In the genomic region with DNA sequence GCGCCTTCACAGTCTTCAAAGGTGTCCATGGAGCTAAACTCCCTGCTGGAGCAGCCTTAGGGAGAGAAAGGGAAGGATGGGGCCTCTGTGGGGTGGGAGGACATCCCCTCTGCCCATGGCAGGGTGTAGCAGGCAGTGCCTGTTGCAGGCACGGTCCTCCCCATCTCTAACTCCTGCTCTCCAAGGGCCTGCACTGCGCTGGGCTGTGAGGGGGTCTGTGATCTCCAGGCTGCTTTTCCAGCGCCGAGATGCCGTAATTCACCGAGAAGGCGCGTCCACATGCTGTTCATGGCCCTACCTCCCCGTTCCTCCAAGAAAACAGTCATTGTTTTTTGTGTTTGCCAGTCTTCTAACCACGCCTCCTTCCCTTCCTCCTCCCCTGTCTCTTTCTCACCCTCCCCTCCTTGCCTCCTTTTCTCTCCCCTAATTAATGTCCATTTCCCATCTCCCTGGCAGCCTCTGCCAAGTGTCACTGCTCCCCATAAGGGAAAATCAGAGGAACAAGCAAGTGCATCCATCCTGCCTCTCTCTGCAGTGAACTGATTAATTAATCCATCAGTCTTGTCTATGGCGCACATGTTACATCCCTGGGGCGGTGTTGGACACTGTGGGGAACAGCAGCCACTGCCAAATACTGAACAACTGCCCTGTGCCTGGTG, we compare ENCODE assay signal across 12 cellular contexts. TPM values are rescaled to one million over a fixed set of nuclear protein-coding genes. Genes with fewer than 3 reads are reported as not detected.
DNase-seq lines count a peak whose midpoint lies in the region; ATAC-seq and TF ChIP-seq lines count a peak whose summit lies in the region.
"Had no signal": no experiment of that assay in that cellular context is flagged by ENCODE, and none has a peak within 500 bp of the region (broad histone marks: within the 10 kb centered on the region; RNA-seq: fewer than 3 reads in every experiment).

No MANE protein-coding gene starts in this region.

- DNase-seq in COLO829 (ENCODE audit: low spot score) (peak; percentile 38), neural crest cell (ENCODE audit: low read depth, low spot score) (no peak), chondrocyte (ENCODE audit: low spot score) (no peak), T-helper 9 cell (no peak), hepatocyte (ENCODE audit: low spot score) (no peak)
- DNase-seq: DMS153; effector CD4-positive, alpha-beta T cell; NCI-H146 had no signal

- H3K27ac Mint-ChIP-seq in neural crest cell (ENCODE audit: unreplicated experiment) (no peak overlapping the region), chondrocyte (ENCODE audit: unreplicated experiment) (no peak overlapping the region)

- H3K4me3 Mint-ChIP-seq in neural crest cell (peak overlapping the region; percentile 87), chondrocyte (ENCODE audit: unreplicated experiment) (no peak overlapping the region)

- TF ChIP-seq CTCF in neural crest cell (conservative IDR thresholded peaks at IDR 0.05) (no peak), chondrocyte (IDR thresholded peaks at IDR 0.05) (no peak), hepatocyte (IDR thresholded peaks at IDR 0.05; ENCODE audit: poor library complexity) (no peak)

- H3K9me2 ChIP-seq in hepatocyte (replicated peaks; ENCODE audit: insufficient read depth) = no peaks in the 10 kb centered on the region

- H3K4me1 Mint-ChIP-seq in neural crest cell (peaks cover 14% of the 10 kb centered on the region), chondrocyte (ENCODE audit: low read depth) (peaks cover 12% of the 10 kb centered on the region)

- H3K36me3 Mint-ChIP-seq in neural crest cell (ENCODE audit: low read depth) (no peaks in the 10 kb centered on the region), chondrocyte (ENCODE audit: low read depth) (no peaks in the 10 kb centered on the region)

- 52% methylated on average over 13 of the region's 13 CpGs for WGBS in hepatocyte (ENCODE audit: low lambda C conversion rate, missing lambda C conversion rate)

- H3K27me3 Mint-ChIP-seq in neural crest cell (ENCODE audit: low read depth) = peaks cover 40% of the 10 kb centered on the region
- H3K27me3 Mint-ChIP-seq in chondrocyte (ENCODE audit: low read depth) = peaks cover 6% of the 10 kb centered on the region

- H3K4me1 ChIP-seq in HUES6 (ENCODE audit: control insufficient read depth, insufficient read depth, low read length) (peaks cover 12% of the 10 kb centered on the region), hepatocyte (ENCODE audit: insufficient read depth) (no peaks in the 10 kb centered on the region)
- H3K4me1 ChIP-seq: parathyroid adenoma had no signal

- H3K9me3 ChIP-seq in HUES6 (ENCODE audit: control insufficient read depth, insufficient read depth, low read depth, low read length) = no peaks in the 10 kb centered on the region
- no peaks in the 10 kb centered on the region for H3K9me3 ChIP-seq in hepatocyte (ENCODE audit: low read depth)

- ATAC-seq in esophagus mucosa = peak; percentile 12
- no peak for ATAC-seq in GM18873 (IDR thresholded peaks at IDR 0.05; ENCODE audit: low FRiP score, unreplicated experiment)

- H3K4me2 ChIP-seq in hepatocyte = no peak overlapping the region

- H3K27me3 ChIP-seq in HUES6 (ENCODE audit: control insufficient read depth, insufficient read depth, low read length) (peaks cover 49% of the 10 kb centered on the region), hepatocyte (peaks cover 39% of the 10 kb centered on the region)

- no peaks in the 10 kb centered on the region for H3K9me3 Mint-ChIP-seq in neural crest cell
- H3K9me3 Mint-ChIP-seq in chondrocyte (ENCODE audit: low read depth) = no peaks in the 10 kb centered on the region

- H3K36me3 ChIP-seq in HUES6 (ENCODE audit: control insufficient read depth, insufficient read depth, low read length) (no peaks in the 10 kb centered on the region), hepatocyte (replicated peaks; ENCODE audit: insufficient read depth, low read depth) (no peaks in the 10 kb centered on the region)

- H3K9ac ChIP-seq in HUES6 (ENCODE audit: low read length) = no peak overlapping the region
- H3K9ac ChIP-seq: parathyroid adenoma had no signal

- no peaks in the 10 kb centered on the region for H4K20me1 ChIP-seq in hepatocyte (ENCODE audit: insufficient read depth, poor library complexity, severe bottlenecking)

- H3K27ac ChIP-seq in HUES6 (ENCODE audit: low read depth, low read length) (no peak overlapping the region), hepatocyte (no peak overlapping the region)
- H3K27ac ChIP-seq: parathyroid adenoma had no signal

- H2AFZ ChIP-seq in hepatocyte = no peak overlapping the region

- H3K79me2 ChIP-seq in hepatocyte = no peaks in the 10 kb centered on the region
- H3K79me2 ChIP-seq: parathyroid adenoma had no signal

- H3K4me3 ChIP-seq in HUES6 (ENCODE audit: low read depth, low read length) (peak overlapping the region; percentile 81), hepatocyte (no peak overlapping the region)

RNA-seq across cellular contexts. Expression of gene LAMP3, which starts 17.7 kb away (rescaled TPM):
- total RNA-seq in esophagus mucosa (4.5 TPM), neural crest cell (0.12 and 0.23 TPM in 2 replicates), chondrocyte (9.5 to 19.1 TPM (median 9.9 TPM) in 3 replicates), hepatocyte (0.52 and 0.60 TPM in 2 replicates)
- 0.99 and 1.5 TPM in 2 replicates for polyA plus RNA-seq in hepatocyte
